11 cellular contexts compared by ENCODE assay signal in genomic region chr22:26949193-26949592, GRCh38.
DNase-seq lines count a peak whose midpoint lies in the region; ATAC-seq lines count a peak whose summit lies in the region.
"Had no signal": no experiment of that assay in that cellular context is flagged by ENCODE, and none has a peak within 500 bp of the region (broad histone marks: within the 10 kb centered on the region; RNA-seq: fewer than 3 reads in every experiment).

No MANE protein-coding gene starts in this region.

- H3K27ac ChIP-seq in Karpas-422 (ENCODE audit: low read length), result no peak overlapping the region

- H3K27me3 ChIP-seq in Karpas-422 (ENCODE audit: low read length), result no peaks in the 10 kb centered on the region
- H3K27me3 ChIP-seq in adipocyte (replicated peaks; ENCODE audit: control insufficient read depth, insufficient read depth, low read length), result peaks cover 43% of the 10 kb centered on the region

- H3K9me3 ChIP-seq in Karpas-422 (ENCODE audit: low read length) (no peaks in the 10 kb centered on the region), adipocyte (ENCODE audit: control insufficient read depth, low read length) (no peaks in the 10 kb centered on the region)

- no peaks in the 10 kb centered on the region for H3K9me2 ChIP-seq in Karpas-422 (replicated peaks; ENCODE audit: insufficient read depth, low read length)

- ATAC-seq in GM19467 (IDR thresholded peaks at IDR 0.05; ENCODE audit: unreplicated experiment), result no peak

- H3K4me3 ChIP-seq in Karpas-422 (ENCODE audit: low read length) (no peak overlapping the region), adipocyte (ENCODE audit: low read length) (no peak overlapping the region)

- DNase-seq in EH (ENCODE audit: low read depth) (peak; percentile 42), Karpas-422 (peak; percentile 48), adipocyte (ENCODE audit: low read depth) (peak; percentile 29), kidney glomerular epithelial cell (lab: John Stamatoyannopoulos, UW) (peak; percentile 20), CD1c-positive myeloid dendritic cell (ENCODE audit: extremely low spot score) (no peak), NCI-H2227 treated with DMSO at 0.1 percent for 48 hours (lab: John Stamatoyannopoulos, UW) (no peak), pons (ENCODE audit: low spot score) (no peak)
- DNase-seq: DMS153, GOT3, NCI-H1417 treated with DMSO at 0.1 percent for 48 hours had no signal

- H3K9ac ChIP-seq in Karpas-422 (ENCODE audit: low read length) (no peak overlapping the region), adipocyte (ENCODE audit: low read length) (no peak overlapping the region)

- no peaks in the 10 kb centered on the region for H3K4me1 ChIP-seq in Karpas-422 (ENCODE audit: low read length)
- H3K4me1 ChIP-seq in adipocyte (ENCODE audit: control insufficient read depth, insufficient read depth, low read length), result no peaks in the 10 kb centered on the region

- H2AFZ ChIP-seq in Karpas-422 (ENCODE audit: low read length), result no peak overlapping the region

- no peak overlapping the region for H3K4me2 ChIP-seq in Karpas-422 (ENCODE audit: low read depth, low read length, poor library complexity, severe bottlenecking)

- H3K79me2 ChIP-seq in Karpas-422 (ENCODE audit: low read length), result no peaks in the 10 kb centered on the region

- no peaks in the 10 kb centered on the region for H3K36me3 ChIP-seq in Karpas-422 (ENCODE audit: insufficient read depth, low read length)
- H3K36me3 ChIP-seq in adipocyte (ENCODE audit: control insufficient read depth, insufficient read depth, low read length, severe bottlenecking), result no peaks in the 10 kb centered on the region

- H4K20me1 ChIP-seq in Karpas-422 (ENCODE audit: insufficient read depth, low read depth, low read length), result no peaks in the 10 kb centered on the region

Comparison
In these comparisons a context has a peak if more than half of its experiments do, and no peak if none do; other contexts are left out.
1. DNase-seq: peak in EH (single experiment), Karpas-422 (single experiment), adipocyte (single experiment) and kidney glomerular epithelial cell (single experiment); none in CD1c-positive myeloid dendritic cell (single experiment), NCI-H2227 treated with DMSO at 0.1 percent for 48 hours (single experiment) and pons (single experiment).